Comparison of ENCODE assay signal across 8 cellular contexts in genomic region chr17:68600881-68601564, GRCh38. TPM values are rescaled to one million over a fixed set of nuclear protein-coding genes. Genes with fewer than 3 reads are reported as not detected.
DNase-seq lines count a peak whose midpoint lies in the region; ATAC-seq lines count a peak whose summit lies in the region.

FAM20A (minus strand) TSS chr17:68601367; CDS start chr17:68600666, 701 bp downstream.

- ATAC-seq in sciatic nerve (peak; percentile 23), HG02884 (IDR thresholded peaks at IDR 0.05; ENCODE audit: unreplicated experiment) (no peak), HG03095 (IDR thresholded peaks at IDR 0.05; ENCODE audit: unreplicated experiment) (no peak)

- no peak within 1 kb of the TSS for H3K27ac ChIP-seq in adipose tissue (ENCODE audit: low read depth, low read length)

- intact Hi-C loops in sciatic nerve (cut with DNase I) = no loop called here

- peak within 1 kb of the TSS; percentile 83 for H3K4me3 ChIP-seq in iPS-11a (ENCODE audit: low read depth, low read length)

- 1 to 2% (median 2%) methylated on average over 51 to 77 of the region's 77 CpGs for WGBS in adipose tissue, 3 donors

- DNase-seq in activated T-cell treated with anti-CD3 and anti-CD28 coated beads for 48 hours (ENCODE audit: low read depth) (peak; percentile 3), activated T-cell treated with anti-CD3 and anti-CD28 coated beads for 4 hours (no peak), sciatic nerve (ENCODE audit: low spot score) (peak; percentile 76), GOT3 (lab: John Stamatoyannopoulos, UW) (no peak)

RNA-seq across cellular contexts. Expression of gene FAM20A, which starts in this region (rescaled TPM):
- polyA plus RNA-seq in adipose tissue = 10 to 100 TPM in 2 of 3 donors, 1 to 10 TPM in 1; 2.1 to 24.1 (median 21.7) TPM
- 56.5 TPM for total RNA-seq in sciatic nerve

Comparison
In these comparisons a context has a peak if more than half of its experiments do, and no peak if none do; other contexts are left out.
1. DNase-seq: peak in activated T-cell treated with anti-CD3 and anti-CD28 coated beads for 48 hours (single experiment) and sciatic nerve (single experiment); none in activated T-cell treated with anti-CD3 and anti-CD28 coated beads for 4 hours (single experiment) and GOT3 (single experiment).